ENCODE assay signal across 30 cellular contexts in the genomic region with DNA sequence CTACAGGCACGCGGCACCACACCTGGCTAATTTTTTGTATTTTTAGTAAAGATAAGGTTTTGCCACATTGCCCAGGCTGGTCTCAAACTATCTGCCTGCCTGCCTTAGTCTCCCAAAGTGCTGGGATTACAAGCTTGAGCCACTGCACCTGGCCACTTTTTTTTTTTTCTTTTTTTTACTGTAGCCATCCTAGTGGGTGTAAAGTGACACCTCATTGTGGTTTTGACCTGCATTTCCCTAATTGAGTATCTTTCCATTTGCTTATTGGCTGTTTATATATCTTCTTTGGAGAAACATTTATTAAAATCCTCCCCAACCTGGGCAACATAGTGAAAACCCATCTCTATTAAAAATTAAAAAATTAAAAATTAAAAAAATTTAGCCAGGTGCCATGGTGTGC.
"Had no signal": no experiment of that assay in that cellular context is flagged by ENCODE, and none has a peak within 500 bp of the region (broad histone marks: within the 10 kb centered on the region; RNA-seq: fewer than 3 reads in every experiment).

No MANE protein-coding gene starts in this region.

- ATAC-seq: esophagus mucosa; heart left ventricle; left colon; naive thymus-derived CD8-positive, alpha-beta T cell; pancreas had no signal

- H3K9me3 ChIP-seq: heart left ventricle, pancreas, prostate gland, sigmoid colon, testis, transverse colon had no signal

- H3K27ac ChIP-seq: heart left ventricle, pancreas, prostate gland, sigmoid colon, testis, transverse colon had no signal

- H3K27me3 ChIP-seq: heart left ventricle, pancreas, sigmoid colon, testis, transverse colon had no signal

- H3K9me3 Mint-ChIP-seq: activated naive CD4-positive, alpha-beta T cell treated with anti-CD3 and anti-CD28 coated beads, Interleukin-2, amount 10 ng/mL, durations not matched to agents 7 days and 5 days; immature natural killer cell; mesothelial cell of epicardium; naive thymus-derived CD8-positive, alpha-beta T cell; neural crest cell had no signal

- H3K27me3 Mint-ChIP-seq: activated naive CD4-positive, alpha-beta T cell treated with anti-CD3 and anti-CD28 coated beads, Interleukin-2, amount 10 ng/mL, durations not matched to agents 7 days and 5 days; naive thymus-derived CD8-positive, alpha-beta T cell had no signal

- H3K36me3 ChIP-seq: heart left ventricle, pancreas, prostate gland, sigmoid colon, transverse colon had no signal

- H3K4me1 ChIP-seq: prostate gland had no signal

- H3K4me3 ChIP-seq: heart left ventricle, pancreas, prostate gland, sigmoid colon, testis, transverse colon had no signal

- DNase-seq: activated CD4-positive, alpha-beta T cell treated with anti-CD3 and anti-CD28 coated beads for 4 hours; activated CD4-positive, alpha-beta T cell treated with anti-CD3 and anti-CD28 coated beads, Interleukin-2, amount 50 U/mL, for 48 hours; activated CD4-positive, CD25-positive, alpha-beta regulatory T cell; activated CD8-positive, alpha-beta memory T cell treated with anti-CD3 and anti-CD28 coated beads, Interleukin-2, amount 50 U/mL, for 48 hours; activated effector memory CD4-positive, alpha-beta T cell treated with anti-CD3 and anti-CD28 coated beads, Interleukin-2, amount 50 U/mL, for 16 hours; activated naive CD4-positive, alpha-beta T cell treated with anti-CD3 and anti-CD28 coated beads, Interleukin-2, amount 10 ng/mL, durations not matched to agents 7 days and 5 days; amygdala; caudate nucleus; foreskin fibroblast; heart left ventricle; hypothalamus; immature natural killer cell; kidney; left colon; mammary epithelial cell; naive thymus-derived CD8-positive, alpha-beta T cell; nucleus accumbens; pancreas; retina; small intestine; stimulated activated CD4-positive, alpha-beta T cell treated with anti-CD3 and anti-CD28 coated beads, Interleukin-4, amount 100 ng/mL, for 4 hours; stimulated activated CD8-positive, alpha-beta memory T cell treated with anti-CD3 and anti-CD28 coated beads, Interleukin-4, amount 100 ng/mL, for 48 hours; stimulated activated naive CD4-positive, alpha-beta T cell; testis; transverse colon had no signal

- H3K36me3 Mint-ChIP-seq: immature natural killer cell; mesothelial cell of epicardium; naive thymus-derived CD8-positive, alpha-beta T cell had no signal

- H3K4me3 Mint-ChIP-seq: activated naive CD4-positive, alpha-beta T cell treated with anti-CD3 and anti-CD28 coated beads, Interleukin-2, amount 10 ng/mL, durations not matched to agents 7 days and 5 days; immature natural killer cell; mesothelial cell of epicardium; naive thymus-derived CD8-positive, alpha-beta T cell; neural crest cell had no signal

- H3K27ac Mint-ChIP-seq: activated naive CD4-positive, alpha-beta T cell treated with anti-CD3 and anti-CD28 coated beads, Interleukin-2, amount 10 ng/mL, durations not matched to agents 7 days and 5 days; mesothelial cell of epicardium had no signal
